ENCODE assay signal across 1 cellular context in genomic region chr17:32894245-32894644, GRCh38.
TF ChIP-seq lines count a peak whose summit lies in the region.

No MANE protein-coding gene starts in this region.

TF ChIP-seq in K562, 482 proteins besides CTCF, POLR2A, EP300 and RAD21 (continued from another document and continues in another):
- TF ChIP-seq ZNF318 (IDR thresholded peaks at IDR 0.05; ENCODE audit: borderline replicate concordance in 1 of 2, low read depth in 1 of 2) (peak in 1 of 2 experiments; percentile 59; a peak in 1 of 4 replicates), PTRF (tag; IDR thresholded peaks at IDR 0.05) (no peak), CC2D1A (IDR thresholded peaks at IDR 0.05) (peak; percentile 70; the same call in 1 of the 2 replicates), PREB (CRISPR knock-in tag; IDR thresholded peaks at IDR 0.05) (no peak), ZNF449 (CRISPR knock-in tag; IDR thresholded peaks at IDR 0.05) (no peak), SMAD1 (IDR thresholded peaks at IDR 0.05; ENCODE audit: low read depth, low read length, partially characterized antibody) (peak; percentile 73), FOXM1 (IDR thresholded peaks at IDR 0.05; ENCODE audit: low read depth) (peak; percentile 66), FOXM1 (CRISPR knock-in tag; IDR thresholded peaks at IDR 0.05; ENCODE audit: low read depth) (no peak), HDAC1 (IDR thresholded peaks at IDR 0.05) (peak in 1 of 2 experiments; percentile 75; a peak in 2 of 4 replicates), NEUROD1 (IDR thresholded peaks at IDR 0.05; ENCODE audit: borderline replicate concordance, low read depth, low read length, partially characterized antibody) (peak; percentile 27), CBX3 (IDR thresholded peaks at IDR 0.05; ENCODE audit: borderline replicate concordance in 1 of 2, low read length in 2 of 2) (0 out of 3 replicates have a peak, but pooled peaks of 1 of the 2 experiments have one; percentile 57), ATF1 (CRISPR knock-in tag; IDR thresholded peaks at IDR 0.05) (no peak), ATF1 (tag; IDR thresholded peaks at IDR 0.05) (peak; percentile 36; the same call in 1 of the 2 replicates), PRMT5 (CRISPR knock-in tag; IDR thresholded peaks at IDR 0.05) (no peak), AFF1 (IDR thresholded peaks at IDR 0.05; ENCODE audit: low read depth in 1 of 2, partially characterized antibody in 2 of 2) (peak in 1 of 2 experiments; percentile 51), ZNF184 (CRISPR knock-in tag; IDR thresholded peaks at IDR 0.05) (no peak), TAL1 (IDR thresholded peaks at IDR 0.05) (peak; percentile 78), RNF2 (IDR thresholded peaks at IDR 0.05) (peak; percentile 78), E2F4 (CRISPR knock-in tag; IDR thresholded peaks at IDR 0.05; ENCODE audit: low read depth) (no peak), MTA3 (IDR thresholded peaks at IDR 0.05; ENCODE audit: borderline replicate concordance) (no peak), ARID2 (IDR thresholded peaks at IDR 0.05) (no peak), ATF3 (IDR thresholded peaks at IDR 0.05) (peak; percentile 81), ATF3 (CRISPR knock-in tag; conservative IDR thresholded peaks at IDR 0.05) (no peak), MYNN (IDR thresholded peaks at IDR 0.05) (peak; percentile 70), MYNN (CRISPR knock-in tag; IDR thresholded peaks at IDR 0.05) (no peak), NR2C1 (IDR thresholded peaks at IDR 0.05) (peak; percentile 18; the same call in 1 of the 2 replicates), NR2C1 (tag; IDR thresholded peaks at IDR 0.05) (0 out of 2 replicates have a peak, but pooled peaks have one; percentile 24), DPF2 (IDR thresholded peaks at IDR 0.05) (peak; percentile 88), PPARD (CRISPR knock-in tag; IDR thresholded peaks at IDR 0.05) (no peak), ZNF79 (CRISPR knock-in tag; IDR thresholded peaks at IDR 0.05; ENCODE audit: low read depth) (no peak), ZBTB11 (CRISPR knock-in tag; IDR thresholded peaks at IDR 0.05) (no peak), TFAM (CRISPR knock-in tag; conservative IDR thresholded peaks at IDR 0.05) (no peak), GATAD2A (IDR thresholded peaks at IDR 0.05) (no peak), SMARCC2 (IDR thresholded peaks at IDR 0.05; ENCODE audit: low read depth) (peak; percentile 72), TCF3 (CRISPR knock-in tag; IDR thresholded peaks at IDR 0.05) (peak; percentile 74), ZNF282 (CRISPR knock-in tag; IDR thresholded peaks at IDR 0.05) (no peak), ZNF311 (CRISPR knock-in tag; IDR thresholded peaks at IDR 0.05) (no peak), FOXP4 (CRISPR knock-in tag; IDR thresholded peaks at IDR 0.05; ENCODE audit: borderline replicate concordance) (no peak), GABPA (tag; conservative IDR thresholded peaks at IDR 0.05; ENCODE audit: low read depth) (peak; percentile 57), ZNF75A (CRISPR knock-in tag; IDR thresholded peaks at IDR 0.05) (no peak)
